In genomic region chr6:36759177-36759757, GRCh38 we compare ENCODE assay signal across 8 cellular contexts.
DNase-seq lines count a peak whose midpoint lies in the region; ATAC-seq and TF ChIP-seq lines count a peak whose summit lies in the region.

No MANE protein-coding gene starts in this region.

- no peaks in the 10 kb centered on the region for H3K36me3 ChIP-seq in PC-3 (ENCODE audit: low read depth, low read length)

- peak overlapping the region; percentile 68 to 96 (median 77) for H3K4me3 Mint-ChIP-seq in IgD-negative memory B cell
- no peak overlapping the region for H3K4me3 Mint-ChIP-seq in naive thymus-derived CD8-positive, alpha-beta T cell
- H3K4me3 Mint-ChIP-seq in stimulated activated memory B cell treated with anti-CD40 and anti-IgM and Interleukin-4, amounts not matched to agents 10 μg/mL and 1 μg/mL and 100 μg/mL, for 72 hours = no peak overlapping the region

- H3K27me3 ChIP-seq in PC-3 (ENCODE audit: low read length) = no peaks in the 10 kb centered on the region

- H3K36me3 Mint-ChIP-seq in IgD-negative memory B cell = peaks cover 6% of the 10 kb centered on the region
- no peaks in the 10 kb centered on the region for H3K36me3 Mint-ChIP-seq in naive thymus-derived CD8-positive, alpha-beta T cell
- H3K36me3 Mint-ChIP-seq in stimulated activated memory B cell treated with anti-CD40 and anti-IgM and Interleukin-4, amounts not matched to agents 10 μg/mL and 1 μg/mL and 100 μg/mL, for 72 hours = no peaks in the 10 kb centered on the region

- no peaks in the 10 kb centered on the region for H4K20me1 ChIP-seq in PC-3 (ENCODE audit: low read length)

- peak; percentile 51 for DNase-seq in GDM1 (lab: John Stamatoyannopoulos, UW)
- peak; percentile 83 for DNase-seq in PC-3
- DNase-seq in activated T-cell treated with anti-CD3 and anti-CD28 coated beads for 4 hours = peak; percentile 73
- DNase-seq in naive thymus-derived CD8-positive, alpha-beta T cell = peak; percentile 46 to 79 (median 69)

- no peak overlapping the region for H3K4me3 ChIP-seq in PC-3 (ENCODE audit: low read length)

- intact Hi-C loops in PC-3 (cut with micrococcal nuclease) = loop anchor here (1.0 to 2.0 kb wide), 3 partner anchors 77 to 142 kb away; no protein-coding TSS in a partner anchor

- peak; percentile 98 for TF ChIP-seq CTCF in PC-3 (conservative IDR thresholded peaks at IDR 0.05; ENCODE audit: low read depth, low read length)

- CTCF ChIA-PET in PC-3 (lab: Charles Lee) = interaction anchor here (0.6 to 1.5 kb wide), 6 partner anchors 23 to 144 kb away, joined by 3 to 12 read pairs (median 5); no protein-coding TSS in a partner anchor

- peaks cover 25% of the 10 kb centered on the region for H3K4me1 ChIP-seq in PC-3 (ENCODE audit: insufficient read depth, low read length)

- no peaks in the 10 kb centered on the region for H3K79me2 ChIP-seq in PC-3 (ENCODE audit: low read length)

- peaks cover 33 to 35% (median 33%) of the 10 kb centered on the region in 3 donors for H3K4me1 Mint-ChIP-seq in IgD-negative memory B cell
- peaks cover 7 to 51% (median 25%) of the 10 kb centered on the region in 4 donors for H3K4me1 Mint-ChIP-seq in naive thymus-derived CD8-positive, alpha-beta T cell
- H3K4me1 Mint-ChIP-seq in stimulated activated memory B cell treated with anti-CD40 and anti-IgM and Interleukin-4, amounts not matched to agents 10 μg/mL and 1 μg/mL and 100 μg/mL, for 72 hours = peaks cover 52% of the 10 kb centered on the region

- no peak overlapping the region for H3K9ac ChIP-seq in PC-3 (ENCODE audit: low read length)

- no peak overlapping the region for H3K27ac ChIP-seq in PC-3 (ENCODE audit: low read length)

- H2AFZ ChIP-seq in PC-3 (ENCODE audit: low read length) = no peak overlapping the region

- H3K27ac Mint-ChIP-seq in IgD-negative memory B cell = peak overlapping the region; percentile 94 to 97 (median 94)
- peak overlapping the region in 2 of 10 donors; percentile 55 to 58 for H3K27ac Mint-ChIP-seq in naive thymus-derived CD8-positive, alpha-beta T cell
- no peak overlapping the region for H3K27ac Mint-ChIP-seq in stimulated activated memory B cell treated with anti-CD40 and anti-IgM and Interleukin-4, amounts not matched to agents 10 μg/mL and 1 μg/mL and 100 μg/mL, for 72 hours

- no peaks in the 10 kb centered on the region for H3K9me2 ChIP-seq in PC-3 (replicated peaks; ENCODE audit: low read length)

- H3K9me3 Mint-ChIP-seq in IgD-negative memory B cell = no peaks in the 10 kb centered on the region
- no peaks in the 10 kb centered on the region for H3K9me3 Mint-ChIP-seq in naive thymus-derived CD8-positive, alpha-beta T cell
- no peaks in the 10 kb centered on the region for H3K9me3 Mint-ChIP-seq in stimulated activated memory B cell treated with anti-CD40 and anti-IgM and Interleukin-4, amounts not matched to agents 10 μg/mL and 1 μg/mL and 100 μg/mL, for 72 hours

- peak overlapping the region; percentile 21; the same call in 1 of the 2 replicates for H3K4me2 ChIP-seq in PC-3 (ENCODE audit: low read length)

- no TSS peak for BruUV-seq in PC-3 (replicated peaks; lab: Mats Ljungman, UMichigan)

- ATAC-seq in PC-3 (peak; percentile 93), esophagus mucosa (peak; percentile 69), HG03520 (IDR thresholded peaks at IDR 0.05; ENCODE audit: unreplicated experiment) (no peak)
- peak; percentile 80 to 88 for ATAC-seq in naive thymus-derived CD8-positive, alpha-beta T cell
- peak; percentile 70 for ATAC-seq in stimulated activated memory B cell treated with anti-CD40 and anti-IgM and Interleukin-4, amounts not matched to agents 10 μg/mL and 1 μg/mL and 100 μg/mL, for 72 hours

- no peaks in the 10 kb centered on the region for H3K9me3 ChIP-seq in PC-3 (ENCODE audit: low read length)

- POLR2A ChIA-PET in PC-3 (lab: Charles Lee; ENCODE audit: unreplicated experiment) = interaction anchor here (0.5 kb wide), 1 partner anchor 122 kb away, joined by 5 read pairs; no protein-coding TSS in a partner anchor
- POLR2A ChIA-PET in naive thymus-derived CD8-positive, alpha-beta T cell (lab: Charles Lee) = interaction anchor here (0.6 kb wide), 1 partner anchor 400 kb away, joined by 4 read pairs; no protein-coding TSS in a partner anchor

- no peaks in the 10 kb centered on the region for H3K27me3 Mint-ChIP-seq in IgD-negative memory B cell
- H3K27me3 Mint-ChIP-seq in naive thymus-derived CD8-positive, alpha-beta T cell = peaks cover 0 to 7% (median 0%) of the 10 kb centered on the region in 5 donors
- no peaks in the 10 kb centered on the region for H3K27me3 Mint-ChIP-seq in stimulated activated memory B cell treated with anti-CD40 and anti-IgM and Interleukin-4, amounts not matched to agents 10 μg/mL and 1 μg/mL and 100 μg/mL, for 72 hours

- no peaks in the 10 kb centered on the region for H3F3A ChIP-seq in PC-3 (ENCODE audit: low read length, unreplicated experiment)

Comparison
In these comparisons a context has a peak if more than half of its experiments do, and no peak if none do; other contexts are left out.
1. H3K4me3 Mint-ChIP-seq: peak in IgD-negative memory B cell (4 of 4); none in naive thymus-derived CD8-positive, alpha-beta T cell (0 of 10) and stimulated activated memory B cell treated with anti-CD40 and anti-IgM and Interleukin-4, amounts not matched to agents 10 μg/mL and 1 μg/mL and 100 μg/mL, for 72 hours (single experiment).
2. Peak in every context shown above with its lines, with median percentiles within 50 percentile points of each other: DNase-seq.